25 cellular contexts compared by ENCODE assay signal in genomic region chr7:69773535-69774225, GRCh38.
DNase-seq lines count a peak whose midpoint lies in the region; ATAC-seq and TF ChIP-seq lines count a peak whose summit lies in the region.
"Had no signal": no experiment of that assay in that cellular context is flagged by ENCODE, and none has a peak within 500 bp of the region (broad histone marks: within the 10 kb centered on the region; RNA-seq: fewer than 3 reads in every experiment).

No MANE protein-coding gene starts in this region.

- H3K27ac ChIP-seq in left ventricle myocardium inferior (replicated peaks), result no peak overlapping the region
- H3K27ac ChIP-seq in subcutaneous abdominal adipose tissue (ENCODE audit: low read depth, low read length), result peak overlapping the region; percentile 72
- H3K27ac ChIP-seq: ascending aorta, hepatocyte, lower lobe of right lung, neutrophil had no signal

- intact Hi-C loops in left cardiac atrium (cut with DNase I), result no loop called here
- intact Hi-C loops in left ventricle myocardium inferior (cut with micrococcal nuclease), result no loop called here

- H3K27me3 ChIP-seq in left ventricle myocardium inferior (ENCODE audit: low read depth), result no peaks in the 10 kb centered on the region
- H3K27me3 ChIP-seq in subcutaneous abdominal adipose tissue (ENCODE audit: control insufficient read depth in 5 of 5, insufficient read depth in 4 of 5, low read length in 5 of 5), result no peaks in the 10 kb centered on the region
- H3K27me3 ChIP-seq: ascending aorta, hepatocyte, neutrophil had no signal

- DNase-seq in left cardiac atrium (peak; percentile 55), left ventricle myocardium inferior (no peak), NCI-H526 treated with DMSO at 0.1 percent for 48 hours (lab: John Stamatoyannopoulos, UW) (peak; percentile 21), kidney tubule cell (ENCODE audit: low spot score) (peak; percentile 3), RKO (ENCODE audit: low spot score) (no peak)
- DNase-seq in activated naive CD4-positive, alpha-beta T cell (lab: John Stamatoyannopoulos, UW), result no peak
- DNase-seq: activated CD8-positive, alpha-beta memory T cell treated with anti-CD3 and anti-CD28 coated beads for 24 hours; activated naive CD4-positive, alpha-beta T cell treated with anti-CD3 and anti-CD28 coated beads, Interleukin-2, amount 10 ng/mL, durations not matched to agents 7 days and 5 days; activated T-cell treated with anti-CD3 and anti-CD28 coated beads, Interleukin-2, amount 50 U/mL, for 48 hours; C1 segment of cervical spinal cord; Calu3; cerebellar nuclear complex; foreskin fibroblast; H7; IMR-90; lower lobe of right lung; NCI-H774; PC-3; SIG-M5; T-cell had no signal

- ATAC-seq in left cardiac atrium, result peak; percentile 49 to 56
- no peak for ATAC-seq in HG03045 (IDR thresholded peaks at IDR 0.05; ENCODE audit: unreplicated experiment)
- ATAC-seq: lower lobe of right lung, PC-3, T-cell had no signal

- H3K9ac ChIP-seq in subcutaneous abdominal adipose tissue (ENCODE audit: low read length in 5 of 5), result peak overlapping the region in 2 of 5 donors; percentile 15 to 52

- TF ChIP-seq CTCF in left ventricle myocardium inferior (IDR thresholded peaks at IDR 0.05; ENCODE audit: borderline replicate concordance), result no peak

- H3K4me3 ChIP-seq in left ventricle myocardium inferior, result no peak overlapping the region
- H3K4me3 ChIP-seq in subcutaneous abdominal adipose tissue (ENCODE audit: low read depth in 1 of 5, low read length in 5 of 5), result peak overlapping the region in 1 of 5 donors; percentile 58
- H3K4me3 ChIP-seq: ascending aorta, hepatocyte, lower lobe of right lung had no signal

- H3K36me3 ChIP-seq in left ventricle myocardium inferior, result no peaks in the 10 kb centered on the region
- H3K36me3 ChIP-seq in subcutaneous abdominal adipose tissue (ENCODE audit: control insufficient read depth in 5 of 5, insufficient read depth in 5 of 5, low read length in 5 of 5), result no peaks in the 10 kb centered on the region
- H3K36me3 ChIP-seq: ascending aorta, lower lobe of right lung, neutrophil had no signal

- H3K4me1 ChIP-seq in left ventricle myocardium inferior (peaks cover 32% of the 10 kb centered on the region), subcutaneous abdominal adipose tissue (ENCODE audit: control insufficient read depth in 5 of 5, insufficient read depth in 5 of 5, low read length in 5 of 5) (peaks cover 0 to 57% (median 49%) of the 10 kb centered on the region in 5 donors)
- H3K4me1 ChIP-seq: ascending aorta had no signal

- no peaks in the 10 kb centered on the region for H3K9me3 ChIP-seq in left ventricle myocardium inferior (replicated peaks)
- no peaks in the 10 kb centered on the region for H3K9me3 ChIP-seq in subcutaneous abdominal adipose tissue (ENCODE audit: control insufficient read depth in 5 of 5, low read length in 5 of 5)
- H3K9me3 ChIP-seq: ascending aorta, lower lobe of right lung, neutrophil had no signal

Comparison
In these comparisons a context has a peak if more than half of its experiments do, and no peak if none do; other contexts are left out.
1. DNase-seq: peak in left cardiac atrium (single experiment), NCI-H526 treated with DMSO at 0.1 percent for 48 hours (single experiment) and kidney tubule cell (single experiment); none in left ventricle myocardium inferior (single experiment), RKO (single experiment) and activated naive CD4-positive, alpha-beta T cell (0 of 4).